In the genomic region with DNA sequence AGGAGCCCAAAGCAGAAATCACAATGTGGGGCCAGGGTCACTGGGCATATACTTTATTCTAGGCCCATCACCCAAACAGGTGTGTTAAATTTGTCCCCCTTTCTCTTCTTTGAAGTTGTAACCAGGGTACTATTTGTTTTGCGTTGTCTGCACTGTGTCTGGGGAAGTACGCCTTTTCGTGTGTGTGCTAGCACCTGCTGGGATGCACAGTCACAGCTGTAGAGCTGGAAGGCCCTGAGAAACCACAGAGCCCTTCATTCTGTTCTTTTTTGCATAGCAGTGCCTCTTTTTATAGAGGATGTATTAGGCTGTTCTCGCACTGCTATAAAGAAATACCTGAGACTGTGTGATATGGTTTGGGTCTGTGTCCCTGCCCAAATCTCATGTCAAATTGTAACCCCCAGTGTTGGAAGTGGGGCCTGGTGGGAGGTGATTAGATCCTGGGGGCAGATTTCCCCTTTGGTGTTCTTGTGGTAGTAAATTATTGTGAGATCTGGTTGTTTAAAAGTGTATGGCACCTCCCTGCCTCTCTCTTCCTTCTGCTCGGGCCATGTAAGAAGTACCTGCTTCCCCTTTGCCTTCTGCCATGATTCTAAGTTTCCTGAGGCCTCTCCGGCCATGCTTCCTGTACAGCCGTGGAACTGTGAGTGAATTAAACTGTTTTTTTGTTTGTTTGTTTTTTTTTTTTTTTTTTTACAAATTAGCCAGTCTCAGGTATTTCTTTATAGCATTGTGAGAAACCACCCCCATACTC, we compare ENCODE assay signal across 10 cellular contexts. TPM values are rescaled to one million over a fixed set of nuclear protein-coding genes. Genes with fewer than 3 reads are reported as not detected.
DNase-seq lines count a peak whose midpoint lies in the region; ATAC-seq and TF ChIP-seq lines count a peak whose summit lies in the region.
"Had no signal": no experiment of that assay in that cellular context is flagged by ENCODE, and none has a peak within 500 bp of the region (broad histone marks: within the 10 kb centered on the region; RNA-seq: fewer than 3 reads in every experiment).

No MANE protein-coding gene starts in this region.

- peak overlapping the region; percentile 12; the same call in 1 of the 2 replicates for H3K4me3 ChIP-seq in GM12864 (ENCODE audit: low read depth, low read length)

- H3K27ac Mint-ChIP-seq in activated T-helper 2 cell treated with anti-CD3 and anti-CD28 coated beads, Interferon-gamma antibody, Interleukin-2, Interleukin-4, amounts not matched to agents 10 μg/mL and 5 μg/mL and 100 μg/mL, durations not matched to agents 14 hours and 24 hours and 36 hours = peak overlapping the region; percentile 31

- H3K4me3 Mint-ChIP-seq in activated T-helper 2 cell treated with anti-CD3 and anti-CD28 coated beads, Interferon-gamma antibody, Interleukin-2, Interleukin-4, amounts not matched to agents 10 μg/mL and 5 μg/mL and 100 μg/mL, durations not matched to agents 14 hours and 24 hours and 36 hours (ENCODE audit: low read depth) = no peak overlapping the region

- H3K9me3 Mint-ChIP-seq in activated T-helper 2 cell treated with anti-CD3 and anti-CD28 coated beads, Interferon-gamma antibody, Interleukin-2, Interleukin-4, amounts not matched to agents 10 μg/mL and 5 μg/mL and 100 μg/mL, durations not matched to agents 14 hours and 24 hours and 36 hours = no peaks in the 10 kb centered on the region

- DNase-seq in GM12864 (ENCODE audit: low read depth) (peak; percentile 91), SW 1271 (lab: John Stamatoyannopoulos, UW) (no peak), C1 segment of cervical spinal cord (lab: John Stamatoyannopoulos, UW) (no peak), NCI-H1417 treated with DMSO at 0.1 percent for 48 hours (lab: John Stamatoyannopoulos, UW) (no peak)
- DNase-seq in activated T-helper 2 cell treated with anti-CD3 and anti-CD28 coated beads, Interferon-gamma antibody, Interleukin-2, Interleukin-4, amounts not matched to agents 10 μg/mL and 5 μg/mL and 100 μg/mL, durations not matched to agents 14 hours and 24 hours and 36 hours (ENCODE audit: low spot score) = no peak
- DNase-seq in stimulated activated CD4-positive, alpha-beta T cell treated with anti-CD3 and anti-CD28 coated beads, Interleukin-15, amount 100 ng/mL, for 24 hours = no peak
- DNase-seq: DMS153, NCI-H1694 treated with DMSO at 0.1 percent for 48 hours had no signal

- H3K36me3 Mint-ChIP-seq in activated T-helper 2 cell treated with anti-CD3 and anti-CD28 coated beads, Interferon-gamma antibody, Interleukin-2, Interleukin-4, amounts not matched to agents 10 μg/mL and 5 μg/mL and 100 μg/mL, durations not matched to agents 14 hours and 24 hours and 36 hours (ENCODE audit: low read depth) = peaks cover 58% of the 10 kb centered on the region

- H3K27me3 Mint-ChIP-seq in activated T-helper 2 cell treated with anti-CD3 and anti-CD28 coated beads, Interferon-gamma antibody, Interleukin-2, Interleukin-4, amounts not matched to agents 10 μg/mL and 5 μg/mL and 100 μg/mL, durations not matched to agents 14 hours and 24 hours and 36 hours (ENCODE audit: low read depth) = no peaks in the 10 kb centered on the region

- intact Hi-C loops in activated T-helper 2 cell treated with anti-CD3 and anti-CD28 coated beads, Interferon-gamma antibody, Interleukin-2, Interleukin-4, amounts not matched to agents 10 μg/mL and 5 μg/mL and 100 μg/mL, durations not matched to agents 14 hours and 24 hours and 36 hours (cut with micrococcal nuclease) = loop anchor here (2.0 kb wide), 1 partner anchor 17 kb away; no protein-coding TSS in a partner anchor

- H3K4me1 Mint-ChIP-seq in activated T-helper 2 cell treated with anti-CD3 and anti-CD28 coated beads, Interferon-gamma antibody, Interleukin-2, Interleukin-4, amounts not matched to agents 10 μg/mL and 5 μg/mL and 100 μg/mL, durations not matched to agents 14 hours and 24 hours and 36 hours (ENCODE audit: low read depth) = peaks cover 21% of the 10 kb centered on the region

- ATAC-seq in GM19395 (IDR thresholded peaks at IDR 0.05; ENCODE audit: unreplicated experiment) (peak; percentile 97), HG03066 (IDR thresholded peaks at IDR 0.05; ENCODE audit: low read depth, unreplicated experiment) (peak; percentile 95)

- no peak for TF ChIP-seq CTCF in GM12864 (IDR thresholded peaks at IDR 0.05; ENCODE audit: low read depth, low read length, missing control alignments)

RNA-seq across cellular contexts. Expression of gene SEC61B, which starts 14.0 kb away (rescaled TPM):
- 208 and 223 TPM in 2 replicates for total RNA-seq in activated T-helper 2 cell treated with anti-CD3 and anti-CD28 coated beads, Interferon-gamma antibody, Interleukin-2, Interleukin-4, amounts not matched to agents 10 μg/mL and 5 μg/mL and 100 μg/mL, durations not matched to agents 14 hours and 24 hours and 36 hours

RNA-seq across cellular contexts. Expression of gene ALG2, which starts 14.3 kb away (rescaled TPM):
- total RNA-seq in activated T-helper 2 cell treated with anti-CD3 and anti-CD28 coated beads, Interferon-gamma antibody, Interleukin-2, Interleukin-4, amounts not matched to agents 10 μg/mL and 5 μg/mL and 100 μg/mL, durations not matched to agents 14 hours and 24 hours and 36 hours = 39.5 and 41.7 TPM in 2 replicates
